Comparison of ENCODE assay signal across 19 cellular contexts in the genomic region with DNA sequence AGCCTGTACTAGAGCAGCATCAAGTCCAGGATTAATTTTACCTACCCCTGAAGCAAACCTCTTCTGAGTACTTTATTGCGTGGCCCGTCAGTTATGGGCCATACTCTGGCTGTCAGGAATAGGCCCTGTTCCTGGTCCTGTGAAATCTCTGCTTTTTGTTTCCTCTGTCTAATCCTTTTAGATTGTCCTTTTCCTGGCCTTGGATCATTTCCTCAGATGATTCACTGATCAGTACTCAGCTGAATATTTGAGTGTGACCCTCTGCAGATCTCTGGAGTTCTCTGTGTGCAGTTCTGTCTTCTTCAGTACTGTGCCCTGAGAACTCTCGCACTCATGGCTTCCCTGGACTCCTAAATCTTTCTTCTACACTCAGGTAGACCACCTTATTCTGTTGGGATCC.
DNase-seq lines count a peak whose midpoint lies in the region; ATAC-seq and TF ChIP-seq lines count a peak whose summit lies in the region.
"Had no signal": no experiment of that assay in that cellular context is flagged by ENCODE, and none has a peak within 500 bp of the region (broad histone marks: within the 10 kb centered on the region; RNA-seq: fewer than 3 reads in every experiment).

No MANE protein-coding gene starts in this region.

- H3K36me3 ChIP-seq in Karpas-422 (ENCODE audit: insufficient read depth, low read length) (no peaks in the 10 kb centered on the region), neutrophil (no peaks in the 10 kb centered on the region)

- DNase-seq in AG10803 (ENCODE audit: low read depth) (peak; percentile 33), Karpas-422 (no peak), epithelial cell of esophagus (ENCODE audit: low read depth) (peak; percentile 14), midbrain (lab: John Stamatoyannopoulos, UW) (no peak), NCI-H748 treated with DMSO at 0.1 percent for 48 hours (lab: John Stamatoyannopoulos, UW) (no peak)
- DNase-seq: activated CD4-positive, alpha-beta T cell treated with anti-CD3 and anti-CD28 coated beads for 4 hours; activated CD8-positive, alpha-beta memory T cell treated with anti-CD3 and anti-CD28 coated beads, Interleukin-2, amount 50 U/mL, for 4 hours; activated gamma-delta T cell treated with Interleukin-2 at 50 U/mL for 16 hours; anterior cingulate cortex; head of caudate nucleus; Kasumi-1; mesendoderm; NCI-H1105 treated with DMSO at 0.1 percent for 48 hours; NCI-H774; stimulated activated naive CD8-positive, alpha-beta T cell treated with anti-CD3 and anti-CD28 coated beads, Interleukin-15, amount 100 ng/mL, for 72 hours had no signal

- H3K9me3 ChIP-seq in Karpas-422 (ENCODE audit: low read length) (no peaks in the 10 kb centered on the region), neutrophil (no peaks in the 10 kb centered on the region)

- peaks cover 48% of the 10 kb centered on the region for H3K4me1 ChIP-seq in Karpas-422 (ENCODE audit: low read length)
- peaks cover 38 to 51% of the 10 kb centered on the region in 2 experiments for H3K4me1 ChIP-seq in neutrophil (ENCODE audit: control insufficient read depth in 1 of 2, insufficient read depth in 1 of 2, low read depth in 1 of 2, low read length in 1 of 2)

- H3K4me2 ChIP-seq in Karpas-422 (ENCODE audit: low read depth, low read length, poor library complexity, severe bottlenecking), result peak overlapping the region; percentile 62

- no peaks in the 10 kb centered on the region for H4K20me1 ChIP-seq in Karpas-422 (ENCODE audit: insufficient read depth, low read depth, low read length)

- no peaks in the 10 kb centered on the region for H3K27me3 ChIP-seq in Karpas-422 (ENCODE audit: low read length)
- no peaks in the 10 kb centered on the region for H3K27me3 ChIP-seq in neutrophil

- no peak overlapping the region for H3K9ac ChIP-seq in Karpas-422 (ENCODE audit: low read length)

- ATAC-seq in GM18909 (IDR thresholded peaks at IDR 0.05; ENCODE audit: poor library complexity, unreplicated experiment) (no peak), GM19023 (IDR thresholded peaks at IDR 0.05; ENCODE audit: unreplicated experiment) (no peak)
- ATAC-seq: stimulated activated naive CD8-positive, alpha-beta T cell treated with anti-CD3 and anti-CD28 coated beads, Interleukin-15, amount 100 ng/mL, for 72 hours had no signal

- H3K79me2 ChIP-seq in Karpas-422 (ENCODE audit: low read length), result peaks cover 95% of the 10 kb centered on the region

- H2AFZ ChIP-seq in Karpas-422 (ENCODE audit: low read length), result no peak overlapping the region

- no peak for TF ChIP-seq CTCF in AG10803 (conservative IDR thresholded peaks at IDR 0.05; ENCODE audit: low read length)
- no peak for TF ChIP-seq CTCF in epithelial cell of esophagus (IDR thresholded peaks at IDR 0.05; ENCODE audit: insufficient read depth, low read depth, low read length, missing control alignments)
- TF ChIP-seq CTCF in neutrophil (IDR thresholded peaks at IDR 0.05), result no peak

- H3K27ac ChIP-seq in Karpas-422 (ENCODE audit: low read length), result peak overlapping the region; percentile 75
- H3K27ac ChIP-seq in neutrophil, result peak overlapping the region; percentile 79
- H3K27ac ChIP-seq: coronary artery had no signal

- H3K9me2 ChIP-seq in Karpas-422 (replicated peaks; ENCODE audit: insufficient read depth, low read length), result no peaks in the 10 kb centered on the region

- H3K4me3 ChIP-seq in AG10803 (ENCODE audit: low read length) (no peak overlapping the region), Karpas-422 (ENCODE audit: low read length) (no peak overlapping the region), epithelial cell of esophagus (ENCODE audit: low read length) (no peak overlapping the region), neutrophil (ENCODE audit: low read depth in 1 of 2, low read length in 1 of 2) (no peak overlapping the region)
- H3K4me3 ChIP-seq: coronary artery had no signal

Comparison
In these comparisons a context has a peak if more than half of its experiments do, and no peak if none do; other contexts are left out.
1. DNase-seq: peak in AG10803 (single experiment) and epithelial cell of esophagus (single experiment); none in Karpas-422 (single experiment), midbrain (single experiment) and NCI-H748 treated with DMSO at 0.1 percent for 48 hours (single experiment).